9 cellular contexts compared by ENCODE assay signal in the genomic region with DNA sequence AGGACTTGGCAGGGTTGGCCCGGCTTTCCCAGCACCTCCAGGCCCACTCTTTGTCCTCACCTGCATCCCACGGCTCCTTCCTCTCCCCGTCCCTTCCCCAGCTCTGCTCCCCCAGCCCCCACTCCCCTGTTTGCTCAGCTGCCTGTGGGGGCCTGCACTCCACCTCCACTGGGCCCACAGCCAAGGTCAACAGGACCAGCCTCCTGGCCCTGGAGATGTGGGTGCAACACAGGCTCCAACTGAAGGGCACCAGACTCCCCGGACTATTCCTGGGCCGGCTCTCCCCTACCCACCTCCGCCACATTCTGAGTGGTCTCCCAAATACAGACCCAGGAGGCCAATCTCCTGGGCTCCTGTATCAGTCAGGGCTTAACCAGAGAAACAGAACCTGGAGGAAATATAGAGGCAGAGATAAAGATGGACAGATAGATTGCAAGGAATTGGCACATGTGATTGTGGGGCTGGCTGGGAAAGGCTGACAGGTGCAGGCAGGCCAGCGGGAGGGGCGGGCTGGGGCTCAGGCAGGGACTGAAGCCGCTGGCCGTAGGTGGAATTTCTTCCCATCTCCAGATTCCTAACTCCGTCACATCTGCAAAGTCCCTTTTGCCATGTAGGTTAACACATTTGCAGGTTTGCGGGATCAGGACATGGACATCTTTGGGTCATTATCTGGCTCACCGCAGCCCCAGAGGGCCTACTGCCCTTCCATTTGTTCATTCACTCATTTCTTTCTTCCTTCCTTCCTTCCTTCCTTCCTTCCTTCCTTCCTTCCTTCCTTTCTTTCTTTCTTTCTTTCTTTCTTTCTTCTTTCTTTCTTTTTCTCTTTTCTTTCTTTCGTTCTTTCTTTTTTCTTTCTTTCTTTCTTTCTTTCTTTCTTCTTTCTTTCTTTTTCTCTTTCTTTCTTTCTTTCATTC. TPM values are rescaled to one million over a fixed set of nuclear protein-coding genes. Genes with fewer than 3 reads are reported as not detected.
DNase-seq lines count a peak whose midpoint lies in the region; ATAC-seq and TF ChIP-seq lines count a peak whose summit lies in the region.
"Had no signal": no experiment of that assay in that cellular context is flagged by ENCODE, and none has a peak within 500 bp of the region (broad histone marks: within the 10 kb centered on the region; RNA-seq: fewer than 3 reads in every experiment).

No MANE protein-coding gene starts in this region.

- TF ChIP-seq CTCF in psoas muscle (IDR thresholded peaks at IDR 0.05), result no peak

- no peaks in the 10 kb centered on the region for H3K27me3 ChIP-seq in psoas muscle (ENCODE audit: insufficient read depth in 3 of 3, low read length in 2 of 3)
- H3K27me3 ChIP-seq: tibial artery had no signal

- H3K9me3 ChIP-seq in psoas muscle, result no peaks in the 10 kb centered on the region
- H3K9me3 ChIP-seq: tibial artery had no signal

- H3K4me1 Mint-ChIP-seq in dendritic cell treated with granulocyte-macrophage colony-stimulating factor and Interleukin-4, amounts not matched to agents 40 ng/mL and 50 ng/mL, for 4 days (ENCODE audit: low read depth), result peaks cover 34% of the 10 kb centered on the region

- WGBS in psoas muscle, 3 donors, result 42 to 51% (median 48%) methylated on average over 13 to 14 of the region's 14 CpGs

- ATAC-seq in psoas muscle, result peak; percentile 34 to 81 (median 50)
- no peak for ATAC-seq in GM18873 (IDR thresholded peaks at IDR 0.05; ENCODE audit: low FRiP score, unreplicated experiment)
- no peak for ATAC-seq in HG03025 (IDR thresholded peaks at IDR 0.05; ENCODE audit: low FRiP score, unreplicated experiment)

- intact Hi-C loops in dendritic cell treated with granulocyte-macrophage colony-stimulating factor and Interleukin-4, amounts not matched to agents 40 ng/mL and 50 ng/mL, for 4 days (cut with micrococcal nuclease), result no loop called here
- intact Hi-C loops in psoas muscle (cut with DNase I), result no loop called here

- peaks cover 14% of the 10 kb centered on the region for H3K27me3 Mint-ChIP-seq in dendritic cell treated with granulocyte-macrophage colony-stimulating factor and Interleukin-4, amounts not matched to agents 40 ng/mL and 50 ng/mL, for 4 days

- H3K36me3 Mint-ChIP-seq in dendritic cell treated with granulocyte-macrophage colony-stimulating factor and Interleukin-4, amounts not matched to agents 40 ng/mL and 50 ng/mL, for 4 days (ENCODE audit: low read depth), result no peaks in the 10 kb centered on the region

- no peak overlapping the region for H3K4me3 ChIP-seq in psoas muscle
- H3K4me3 ChIP-seq: tibial artery had no signal

- H3K27ac ChIP-seq in psoas muscle, result no peak overlapping the region
- H3K27ac ChIP-seq: tibial artery had no signal

- no peak overlapping the region for H3K4me3 Mint-ChIP-seq in dendritic cell treated with granulocyte-macrophage colony-stimulating factor and Interleukin-4, amounts not matched to agents 40 ng/mL and 50 ng/mL, for 4 days

- H3K27ac Mint-ChIP-seq in dendritic cell treated with granulocyte-macrophage colony-stimulating factor and Interleukin-4, amounts not matched to agents 40 ng/mL and 50 ng/mL, for 4 days, result peak overlapping the region; percentile 51

- H3K4me1 ChIP-seq in psoas muscle, result peaks cover 9% of the 10 kb centered on the region

- H3K36me3 ChIP-seq in psoas muscle (ENCODE audit: insufficient read depth in 1 of 2, low read depth in 1 of 2), result no peaks in the 10 kb centered on the region
- H3K36me3 ChIP-seq: tibial artery had no signal

- peak; percentile 81 for DNase-seq in DMS79 treated with DMSO at 0.1 percent for 48 hours (lab: John Stamatoyannopoulos, UW)
- DNase-seq in NCI-H2081 treated with DMSO at 0.1 percent for 48 hours (lab: John Stamatoyannopoulos, UW), result peak; percentile 52
- no peak for DNase-seq in psoas muscle
- DNase-seq in germinal center (ENCODE audit: low spot score), result no peak
- DNase-seq: stimulated activated CD4-positive, alpha-beta T cell treated with anti-CD3 and anti-CD28 coated beads, Interleukin-12 subunit alpha, Interleukin-12 subunit beta, amount 100 ng/mL, for 4 hours; tibial artery had no signal

- no peaks in the 10 kb centered on the region for H3K9me3 Mint-ChIP-seq in dendritic cell treated with granulocyte-macrophage colony-stimulating factor and Interleukin-4, amounts not matched to agents 40 ng/mL and 50 ng/mL, for 4 days

RNA-seq across cellular contexts. Expression of gene MYH9, which starts 45.8 kb away (rescaled TPM):
- total RNA-seq in psoas muscle, result 100 to 1,000 TPM in 3 of 4 donors, 10 to 100 TPM in 1; 92.0 to 214 (median 179) TPM
- 10 to 100 TPM; 35.6 to 89.3 (median 56.3) TPM for polyA plus RNA-seq in psoas muscle

RNA-seq across cellular contexts. Expression of gene TXN2, which starts 47.9 kb away (rescaled TPM):
- 100 to 1,000 TPM in 3 of 4 donors, 10 to 100 TPM in 1; 83.9 to 146 (median 112) TPM for total RNA-seq in psoas muscle
- polyA plus RNA-seq in psoas muscle, result 100 to 1,000 TPM; 109 to 155 (median 115) TPM

Comparison
In these comparisons a context has a peak if more than half of its experiments do, and no peak if none do; other contexts are left out.
1. DNase-seq: peak in DMS79 treated with DMSO at 0.1 percent for 48 hours (single experiment) and NCI-H2081 treated with DMSO at 0.1 percent for 48 hours (single experiment); none in psoas muscle (0 of 2) and germinal center (single experiment).
2. ATAC-seq: peak in psoas muscle (4 of 4); none in GM18873 (single experiment) and HG03025 (single experiment).